Comparison of ENCODE assay signal across 28 cellular contexts in the genomic region with DNA sequence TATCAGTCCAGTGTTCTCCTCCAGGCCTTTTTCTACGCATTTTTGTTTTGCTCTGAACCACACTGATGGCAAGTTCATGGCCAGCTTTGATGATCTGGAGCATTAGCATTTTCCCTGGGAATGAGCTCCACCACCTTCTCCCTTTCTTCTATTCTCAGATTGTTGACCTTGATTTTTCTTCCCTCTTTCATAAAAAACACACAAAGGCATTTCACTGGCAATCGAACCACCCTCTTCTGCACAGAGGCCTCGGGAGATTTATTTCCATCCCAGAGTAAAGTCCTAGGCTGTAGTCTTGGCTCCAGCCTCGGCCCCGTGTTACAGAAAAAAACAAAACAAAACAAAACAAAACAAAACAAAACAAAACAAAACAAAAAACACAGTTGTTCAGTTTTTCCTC. TPM values are rescaled to one million over a fixed set of nuclear protein-coding genes. Genes with fewer than 3 reads are reported as not detected.
"Had no signal": no experiment of that assay in that cellular context is flagged by ENCODE, and none has a peak within 500 bp of the region (broad histone marks: within the 10 kb centered on the region; RNA-seq: fewer than 3 reads in every experiment).

No MANE protein-coding gene starts in this region.

- H3K4me3 Mint-ChIP-seq: activated CD4-positive, alpha-beta memory T cell treated with anti-CD3 and anti-CD28 coated beads for 36 hours; activated CD4-positive, alpha-beta T cell treated with anti-CD3 and anti-CD28 coated beads, Interleukin-2, amount 10 ng/mL, durations not matched to agents 7 days and 5 days; activated naive CD8-positive, alpha-beta T cell treated with anti-CD3 and anti-CD28 coated beads, Interleukin-2, amount 50 U/mL, for 24 hours; activated T-cell treated with anti-CD3 and anti-CD28 coated beads, Interleukin-2, amount 50 U/mL, for 4 hours; brain; central memory CD8-positive, alpha-beta T cell; T-cell had no signal

- H3K36me3 Mint-ChIP-seq: activated CD4-positive, alpha-beta memory T cell treated with anti-CD3 and anti-CD28 coated beads for 36 hours; activated naive CD4-positive, alpha-beta T cell treated with anti-CD3 and anti-CD28 coated beads, Interleukin-2, amount 50 U/mL, for 72 hours; brain; T-cell had no signal

- H3K27ac Mint-ChIP-seq: activated CD4-positive, alpha-beta memory T cell treated with anti-CD3 and anti-CD28 coated beads for 36 hours; activated CD4-positive, alpha-beta T cell treated with anti-CD3 and anti-CD28 coated beads, Interleukin-2, amount 10 ng/mL, durations not matched to agents 7 days and 5 days; activated naive CD4-positive, alpha-beta T cell treated with anti-CD3 and anti-CD28 coated beads, Interleukin-2, amount 50 U/mL, for 72 hours; activated naive CD8-positive, alpha-beta T cell treated with anti-CD3 and anti-CD28 coated beads, Interleukin-2, amount 50 U/mL, for 24 hours; T-cell had no signal

- DNase-seq: activated CD4-positive, alpha-beta memory T cell treated with anti-CD3 and anti-CD28 coated beads for 36 hours; activated CD4-positive, alpha-beta T cell treated with anti-CD3 and anti-CD28 coated beads, Interleukin-2, amount 10 ng/mL, durations not matched to agents 7 days and 5 days; activated CD4-positive, CD25-positive, alpha-beta regulatory T cell; activated CD8-positive, alpha-beta memory T cell treated with anti-CD3 and anti-CD28 coated beads for 24 hours; activated effector memory CD4-positive, alpha-beta T cell treated with anti-CD3 and anti-CD28 coated beads, Interleukin-2, amount 50 U/mL, for 16 hours; activated naive CD4-positive, alpha-beta T cell treated with Interleukin-2 at 50 U/mL for 16 hours; activated naive CD8-positive, alpha-beta T cell treated with anti-CD3 and anti-CD28 coated beads, Interleukin-2, amount 50 U/mL, for 24 hours; activated T-cell treated with anti-CD3 and anti-CD28 coated beads, Interleukin-2, amount 50 U/mL, for 4 hours; amygdala; Kasumi-1; NCI-H1105 treated with DMSO at 0.1 percent for 48 hours; NCI-H1436 treated with DMSO at 0.1 percent for 48 hours; NCI-H187; NCI-H2081; NCI-H446; NCI-H526; NCI-H82; NK-92 treated with Interleukin-12 subunit alpha and Interleukin-12 subunit beta, amount 100 ng/mL, for 24 hours; SIG-M5; T-cell; T-helper 2 cell had no signal

- ATAC-seq: activated naive CD4-positive, alpha-beta T cell treated with anti-CD3 and anti-CD28 coated beads, Interleukin-2, amount 50 U/mL, for 72 hours; activated naive CD8-positive, alpha-beta T cell treated with anti-CD3 and anti-CD28 coated beads, Interleukin-2, amount 50 U/mL, for 24 hours; activated T-cell treated with anti-CD3 and anti-CD28 coated beads, Interleukin-2, amount 50 U/mL, for 4 hours; K562; T-cell had no signal

- H3K4me3 ChIP-seq: K562, SK-N-MC had no signal

- H3K9me3 Mint-ChIP-seq: activated CD4-positive, alpha-beta memory T cell treated with anti-CD3 and anti-CD28 coated beads for 36 hours; activated CD4-positive, alpha-beta T cell treated with anti-CD3 and anti-CD28 coated beads, Interleukin-2, amount 10 ng/mL, durations not matched to agents 7 days and 5 days; activated naive CD8-positive, alpha-beta T cell treated with anti-CD3 and anti-CD28 coated beads, Interleukin-2, amount 50 U/mL, for 24 hours; activated T-cell treated with anti-CD3 and anti-CD28 coated beads, Interleukin-2, amount 50 U/mL, for 4 hours; brain; central memory CD8-positive, alpha-beta T cell; T-cell had no signal

- H3K27ac ChIP-seq: SK-N-MC, VCaP had no signal

- H3K4me1 Mint-ChIP-seq: activated CD4-positive, alpha-beta T cell treated with anti-CD3 and anti-CD28 coated beads, Interleukin-2, amount 10 ng/mL, durations not matched to agents 7 days and 5 days; central memory CD8-positive, alpha-beta T cell; T-cell had no signal

RNA-seq across cellular contexts. Expression of gene RNF186, which starts 29.6 kb away (rescaled TPM):
- total RNA-seq: activated CD4-positive, alpha-beta memory T cell treated with anti-CD3 and anti-CD28 coated beads for 36 hours; activated CD4-positive, alpha-beta T cell treated with anti-CD3 and anti-CD28 coated beads, Interleukin-2, amount 10 ng/mL, durations not matched to agents 7 days and 5 days; activated naive CD4-positive, alpha-beta T cell treated with anti-CD3 and anti-CD28 coated beads, Interleukin-2, amount 50 U/mL, for 72 hours; activated T-cell treated with anti-CD3 and anti-CD28 coated beads, Interleukin-2, amount 50 U/mL, for 4 hours; astrocyte; K562; T-cell had no signal
- polyA plus RNA-seq: K562 had no signal
